9 cellular contexts compared by ENCODE assay signal in the genomic region with DNA sequence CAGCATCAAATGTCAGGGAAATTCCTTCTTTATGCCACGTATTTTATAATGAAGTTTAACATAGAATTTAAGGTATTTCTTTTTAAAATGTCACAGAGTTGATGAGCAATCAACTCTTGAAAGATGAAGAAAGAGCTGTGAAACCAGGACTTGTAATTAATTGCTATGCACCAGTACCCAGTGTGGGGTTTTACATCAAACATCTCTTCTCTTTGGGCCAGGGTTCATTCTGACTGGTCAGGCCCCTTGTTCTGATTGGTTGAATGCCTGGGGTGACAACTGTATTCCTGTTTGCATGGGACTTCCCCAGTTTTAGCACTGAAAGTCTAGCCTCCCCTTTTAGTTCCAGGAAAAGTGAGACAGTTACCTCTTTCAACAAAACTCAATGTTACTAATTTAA. TPM values are rescaled to one million over a fixed set of nuclear protein-coding genes. Genes with fewer than 3 reads are reported as not detected.
DNase-seq lines count a peak whose midpoint lies in the region; ATAC-seq and TF ChIP-seq lines count a peak whose summit lies in the region.
"Had no signal": no experiment of that assay in that cellular context is flagged by ENCODE, and none has a peak within 500 bp of the region (broad histone marks: within the 10 kb centered on the region; RNA-seq: fewer than 3 reads in every experiment).

No MANE protein-coding gene starts in this region.

- H3K36me3 Mint-ChIP-seq in neural crest cell (ENCODE audit: low read depth): no peaks in the 10 kb centered on the region

- no peak overlapping the region for H3K27ac ChIP-seq in spleen
- H3K27ac ChIP-seq: upper lobe of left lung had no signal

- no peak for DNase-seq in neural crest cell (ENCODE audit: low read depth, low spot score)
- DNase-seq in NCI-H345 treated with DMSO at 0.1 percent for 48 hours (lab: John Stamatoyannopoulos, UW; ENCODE audit: unreplicated experiment): no peak
- DNase-seq in Kasumi-1 (lab: John Stamatoyannopoulos, UW): no peak
- DNase-seq in HK-2 (ENCODE audit: unreplicated experiment): no peak
- no peak for DNase-seq in spleen
- DNase-seq: upper lobe of left lung had no signal

- no peaks in the 10 kb centered on the region for H3K27me3 Mint-ChIP-seq in neural crest cell (ENCODE audit: low read depth)

- H3K27ac Mint-ChIP-seq in neural crest cell (ENCODE audit: unreplicated experiment): peak overlapping the region; percentile 54

- TF ChIP-seq CTCF in neural crest cell (conservative IDR thresholded peaks at IDR 0.05) (no peak), spleen (IDR thresholded peaks at IDR 0.05 in 8 of 11, conservative IDR thresholded peaks at IDR 0.05 in 3 of 11) (no peak)

- H3K9me3 ChIP-seq in spleen: peaks cover 0 to 3% (median 0%) of the 10 kb centered on the region in 8 donors
- H3K9me3 ChIP-seq: upper lobe of left lung had no signal

- peaks cover 24% of the 10 kb centered on the region for H3K4me1 Mint-ChIP-seq in neural crest cell

- WGBS in spleen, 5 donors: 63 to 73% (median 68%) methylated on average over 1 of the region's 1 CpG

- peaks cover 0 to 13% (median 0%) of the 10 kb centered on the region in 6 donors for H3K4me1 ChIP-seq in spleen

- H3K9me3 Mint-ChIP-seq in neural crest cell: peaks cover 6% of the 10 kb centered on the region

- H3K4me3 Mint-ChIP-seq in neural crest cell: no peak overlapping the region

- no peaks in the 10 kb centered on the region for H3K27me3 ChIP-seq in spleen (replicated peaks in 1 of 7)
- H3K27me3 ChIP-seq: upper lobe of left lung had no signal

- TF ChIP-seq POLR2A in spleen (IDR thresholded peaks at IDR 0.05): no peak

- no peaks in the 10 kb centered on the region for H3K36me3 ChIP-seq in spleen
- H3K36me3 ChIP-seq: upper lobe of left lung had no signal

- H3K4me3 ChIP-seq in spleen: no peak overlapping the region
- H3K4me3 ChIP-seq: upper lobe of left lung had no signal

- intact Hi-C loops in spleen (cut with DNase I; ENCODE audit: low total_unique reads): no loop called here

- ATAC-seq in GM18870 (IDR thresholded peaks at IDR 0.05; ENCODE audit: unreplicated experiment) (peak; percentile 98), GM21723 (IDR thresholded peaks at IDR 0.05; ENCODE audit: unreplicated experiment) (peak; percentile 95), HG03460 (IDR thresholded peaks at IDR 0.05; ENCODE audit: unreplicated experiment) (peak; percentile 97)

RNA-seq across cellular contexts. Expression of a gene that starts 40.1 kb away (rescaled TPM):
- total RNA-seq in neural crest cell: 38.0 and 41.2 TPM in 2 replicates
- total RNA-seq in spleen: 10 to 100 TPM; 27.9 to 77.0 (median 45.8) TPM
- 1 to 10 TPM in 2 of 3 donors, under 1 TPM in 1; 0.89 to 1.9 (median 1.6) TPM for polyA plus RNA-seq in spleen
